19 cellular contexts compared by ENCODE assay signal in genomic region chr19:51448011-51448744, GRCh38. TPM values are rescaled to one million over a fixed set of nuclear protein-coding genes. Genes with fewer than 3 reads are reported as not detected.
DNase-seq lines count a peak whose midpoint lies in the region; ATAC-seq and TF ChIP-seq lines count a peak whose summit lies in the region.
"Had no signal": no experiment of that assay in that cellular context is flagged by ENCODE, and none has a peak within 500 bp of the region (broad histone marks: within the 10 kb centered on the region; RNA-seq: fewer than 3 reads in every experiment).

No MANE protein-coding gene starts in this region.

- peak overlapping the region; percentile 85 for H3K27ac Mint-ChIP-seq in activated T-helper 1 cell treated with anti-CD3 and anti-CD28 coated beads, Interleukin-12 subunit alpha, Interleukin-12 subunit beta, Interleukin-2, Interleukin-4 antibody, amounts not matched to agents 30 ng/mL and 10 ng/mL and 1 ng/mL, durations not matched to agents 14 hours and 24 hours and 36 hours

- H3K27ac ChIP-seq in RWPE1, result no peak overlapping the region
- H3K27ac ChIP-seq: colonic mucosa, parathyroid adenoma, upper lobe of right lung had no signal

- peak overlapping the region; percentile 74 for H3K4me3 Mint-ChIP-seq in activated T-helper 1 cell treated with anti-CD3 and anti-CD28 coated beads, Interleukin-12 subunit alpha, Interleukin-12 subunit beta, Interleukin-2, Interleukin-4 antibody, amounts not matched to agents 30 ng/mL and 10 ng/mL and 1 ng/mL, durations not matched to agents 14 hours and 24 hours and 36 hours

- H3K9me3 Mint-ChIP-seq in activated T-helper 1 cell treated with anti-CD3 and anti-CD28 coated beads, Interleukin-12 subunit alpha, Interleukin-12 subunit beta, Interleukin-2, Interleukin-4 antibody, amounts not matched to agents 30 ng/mL and 10 ng/mL and 1 ng/mL, durations not matched to agents 14 hours and 24 hours and 36 hours, result peaks cover 45% of the 10 kb centered on the region

- POLR2A ChIA-PET in RWPE1 (lab: Yijun Ruan, JAX; ENCODE audit: low non-redundant PET), result no interaction called here

- DNase-seq in activated naive CD4-positive, alpha-beta T cell treated with Interleukin-2 at 50 U/mL for 16 hours, result peak; percentile 52
- DNase-seq in activated naive CD4-positive, alpha-beta T cell (lab: John Stamatoyannopoulos, UW), result no peak
- DNase-seq in activated T-helper 1 cell treated with anti-CD3 and anti-CD28 coated beads, Interleukin-12 subunit alpha, Interleukin-12 subunit beta, Interleukin-2, Interleukin-4 antibody, amounts not matched to agents 30 ng/mL and 10 ng/mL and 1 ng/mL, durations not matched to agents 14 hours and 24 hours and 36 hours (ENCODE audit: low spot score), result peak; percentile 11
- DNase-seq in stimulated activated CD4-positive, alpha-beta T cell treated with anti-CD3 and anti-CD28 coated beads, Interleukin-12 subunit alpha, Interleukin-12 subunit beta, amount 100 ng/mL, for 4 hours, result peak; percentile 43
- DNase-seq in NCI-H1436 treated with DMSO at 0.1 percent for 48 hours (lab: John Stamatoyannopoulos, UW) (no peak), RWPE1 (ENCODE audit: low spot score) (no peak), NCI-H1092 (lab: John Stamatoyannopoulos, UW) (no peak)
- DNase-seq: activated gamma-delta T cell treated with Interleukin-2 at 50 U/mL for 16 hours, colonic mucosa, DMS79, Kasumi-1, mesendoderm, PC-3, upper lobe of right lung had no signal

- intact Hi-C loops in activated T-helper 1 cell treated with anti-CD3 and anti-CD28 coated beads, Interleukin-12 subunit alpha, Interleukin-12 subunit beta, Interleukin-2, Interleukin-4 antibody, amounts not matched to agents 30 ng/mL and 10 ng/mL and 1 ng/mL, durations not matched to agents 14 hours and 24 hours and 36 hours (cut with micrococcal nuclease), result loop anchor here (1.0 kb wide), 1 partner anchor 8 kb away; no protein-coding TSS in a partner anchor

- H3K4me1 Mint-ChIP-seq in activated T-helper 1 cell treated with anti-CD3 and anti-CD28 coated beads, Interleukin-12 subunit alpha, Interleukin-12 subunit beta, Interleukin-2, Interleukin-4 antibody, amounts not matched to agents 30 ng/mL and 10 ng/mL and 1 ng/mL, durations not matched to agents 14 hours and 24 hours and 36 hours (ENCODE audit: low read depth), result peaks cover 51% of the 10 kb centered on the region

- TF ChIP-seq CTCF in RWPE1 (conservative IDR thresholded peaks at IDR 0.05; ENCODE audit: low read depth), result no peak

- H3K27me3 Mint-ChIP-seq in activated T-helper 1 cell treated with anti-CD3 and anti-CD28 coated beads, Interleukin-12 subunit alpha, Interleukin-12 subunit beta, Interleukin-2, Interleukin-4 antibody, amounts not matched to agents 30 ng/mL and 10 ng/mL and 1 ng/mL, durations not matched to agents 14 hours and 24 hours and 36 hours (ENCODE audit: insufficient read depth), result peaks cover 11% of the 10 kb centered on the region

- no peak for ATAC-seq in HG02884 (IDR thresholded peaks at IDR 0.05; ENCODE audit: unreplicated experiment)
- ATAC-seq: HCT116, PC-3, upper lobe of right lung had no signal

- CTCF ChIA-PET in RWPE1 (lab: Yijun Ruan, JAX), result no interaction called here

- H3K36me3 Mint-ChIP-seq in activated T-helper 1 cell treated with anti-CD3 and anti-CD28 coated beads, Interleukin-12 subunit alpha, Interleukin-12 subunit beta, Interleukin-2, Interleukin-4 antibody, amounts not matched to agents 30 ng/mL and 10 ng/mL and 1 ng/mL, durations not matched to agents 14 hours and 24 hours and 36 hours (ENCODE audit: low read depth), result peaks cover 14% of the 10 kb centered on the region

RNA-seq across cellular contexts. Expression of gene SIGLEC8, which starts 10.1 kb away (rescaled TPM):
- 0.10 and 0.13 TPM in 2 replicates for total RNA-seq in activated T-helper 1 cell treated with anti-CD3 and anti-CD28 coated beads, Interleukin-12 subunit alpha, Interleukin-12 subunit beta, Interleukin-2, Interleukin-4 antibody, amounts not matched to agents 30 ng/mL and 10 ng/mL and 1 ng/mL, durations not matched to agents 14 hours and 24 hours and 36 hours
- total RNA-seq: fibroblast of lung; PC-3; T-helper 1 cell treated with Interleukin-12 subunit alpha and Interleukin-12 subunit beta and Interleukin-4 antibody, amounts not matched to agents 30 ng/mL and 1 ng/mL, for 36 hours had no signal

RNA-seq across cellular contexts. Expression of gene CEACAM18, which starts 30.2 kb away (rescaled TPM):
- total RNA-seq in activated T-helper 1 cell treated with anti-CD3 and anti-CD28 coated beads, Interleukin-12 subunit alpha, Interleukin-12 subunit beta, Interleukin-2, Interleukin-4 antibody, amounts not matched to agents 30 ng/mL and 10 ng/mL and 1 ng/mL, durations not matched to agents 14 hours and 24 hours and 36 hours, result not detected in 2 replicates
- total RNA-seq: colonic mucosa; fibroblast of lung; PC-3; T-helper 1 cell treated with Interleukin-12 subunit alpha and Interleukin-12 subunit beta and Interleukin-4 antibody, amounts not matched to agents 30 ng/mL and 1 ng/mL, for 36 hours; upper lobe of right lung had no signal

RNA-seq across cellular contexts. Expression of gene SIGLEC10, which starts 30.7 kb away (rescaled TPM):
- total RNA-seq in activated T-helper 1 cell treated with anti-CD3 and anti-CD28 coated beads, Interleukin-12 subunit alpha, Interleukin-12 subunit beta, Interleukin-2, Interleukin-4 antibody, amounts not matched to agents 30 ng/mL and 10 ng/mL and 1 ng/mL, durations not matched to agents 14 hours and 24 hours and 36 hours, result 2.5 and 3.7 TPM in 2 replicates
- total RNA-seq: fibroblast of lung, PC-3 had no signal

RNA-seq across cellular contexts. Expression of gene SIGLEC12, which starts 53.4 kb away (rescaled TPM):
- 0.52 and 0.54 TPM in 2 replicates for total RNA-seq in activated T-helper 1 cell treated with anti-CD3 and anti-CD28 coated beads, Interleukin-12 subunit alpha, Interleukin-12 subunit beta, Interleukin-2, Interleukin-4 antibody, amounts not matched to agents 30 ng/mL and 10 ng/mL and 1 ng/mL, durations not matched to agents 14 hours and 24 hours and 36 hours
- total RNA-seq: fibroblast of lung; PC-3; T-helper 1 cell treated with Interleukin-12 subunit alpha and Interleukin-12 subunit beta and Interleukin-4 antibody, amounts not matched to agents 30 ng/mL and 1 ng/mL, for 36 hours had no signal

RNA-seq across cellular contexts. Expression of gene C19orf84, which starts 57.8 kb away (rescaled TPM):
- total RNA-seq in activated T-helper 1 cell treated with anti-CD3 and anti-CD28 coated beads, Interleukin-12 subunit alpha, Interleukin-12 subunit beta, Interleukin-2, Interleukin-4 antibody, amounts not matched to agents 30 ng/mL and 10 ng/mL and 1 ng/mL, durations not matched to agents 14 hours and 24 hours and 36 hours, result 0.15 and 0.18 TPM in 2 replicates
- total RNA-seq: fibroblast of lung, PC-3, upper lobe of right lung had no signal

Comparison
In these comparisons a context has a peak if more than half of its experiments do, and no peak if none do; other contexts are left out.
1. DNase-seq: peak in activated naive CD4-positive, alpha-beta T cell treated with Interleukin-2 at 50 U/mL for 16 hours (single experiment), activated T-helper 1 cell treated with anti-CD3 and anti-CD28 coated beads, Interleukin-12 subunit alpha, Interleukin-12 subunit beta, Interleukin-2, Interleukin-4 antibody, amounts not matched to agents 30 ng/mL and 10 ng/mL and 1 ng/mL, durations not matched to agents 14 hours and 24 hours and 36 hours (single experiment) and stimulated activated CD4-positive, alpha-beta T cell treated with anti-CD3 and anti-CD28 coated beads, Interleukin-12 subunit alpha, Interleukin-12 subunit beta, amount 100 ng/mL, for 4 hours (single experiment); none in activated naive CD4-positive, alpha-beta T cell (0 of 4), NCI-H1436 treated with DMSO at 0.1 percent for 48 hours (single experiment), RWPE1 (single experiment) and NCI-H1092 (single experiment).